Comparison of ENCODE assay signal across 8 cellular contexts in genomic region chr20:53580376-53581111, GRCh38. TPM values are rescaled to one million over a fixed set of nuclear protein-coding genes. Genes with fewer than 3 reads are reported as not detected.
DNase-seq lines count a peak whose midpoint lies in the region; ATAC-seq and TF ChIP-seq lines count a peak whose summit lies in the region.

No MANE protein-coding gene starts in this region.

- H3K27me3 Mint-ChIP-seq in activated T-cell treated with anti-CD3 and anti-CD28 coated beads, Interleukin-2, amount 50 U/mL, for 72 hours (ENCODE audit: low read depth), result no peaks in the 10 kb centered on the region

- H3K4me1 ChIP-seq in liver (ENCODE audit: control insufficient read depth in 4 of 4, insufficient read depth in 4 of 4, low read length in 3 of 4) (peaks cover 10 to 38% (median 24%) of the 10 kb centered on the region in 4 donors), tibial artery (peaks cover 0 to 43% (median 25%) of the 10 kb centered on the region in 4 donors)

- no peak for DNase-seq in activated T-cell treated with anti-CD3 and anti-CD28 coated beads, Interleukin-2, amount 50 U/mL, for 72 hours
- no peak for DNase-seq in activated T-cell treated with anti-CD3 and anti-CD28 coated beads, Interleukin-2, amount 50 U/mL, for 48 hours
- no peak for DNase-seq in activated naive CD4-positive, alpha-beta T cell treated with anti-CD3 and anti-CD28 coated beads, Interleukin-2, amount 50 U/mL, for 72 hours (ENCODE audit: low spot score in 2 of 2)
- peak in 1 of 2 donors; percentile 12 for DNase-seq in tibial artery
- DNase-seq in NCI-H1417 treated with DMSO at 0.1 percent for 48 hours (lab: John Stamatoyannopoulos, UW), result no peak

- 67% methylated on average over 7 of the region's 7 CpGs for WGBS in liver

- H3K9me3 ChIP-seq in liver (ENCODE audit: control insufficient read depth in 4 of 4, low read length in 3 of 4) (no peaks in the 10 kb centered on the region), tibial artery (no peaks in the 10 kb centered on the region)

- TF ChIP-seq CTCF in liver (IDR thresholded peaks at IDR 0.05; ENCODE audit: low read depth, low read length, missing input control) (no peak), tibial artery (IDR thresholded peaks at IDR 0.05) (peak; percentile 19 to 51)

- H3K36me3 ChIP-seq in liver (ENCODE audit: control insufficient read depth in 4 of 4, insufficient read depth in 3 of 4, low read depth in 1 of 4, low read length in 3 of 4) (peaks cover 23 to 33% (median 28%) of the 10 kb centered on the region in 4 donors), tibial artery (peaks cover 15 to 32% (median 31%) of the 10 kb centered on the region in 3 donors)

- peak overlapping the region in 1 of 2 donors; percentile 19 for H3K9ac ChIP-seq in liver (ENCODE audit: low read depth in 1 of 2, low read length in 2 of 2)

- peaks cover 91% of the 10 kb centered on the region for H3K4me1 Mint-ChIP-seq in activated T-cell treated with anti-CD3 and anti-CD28 coated beads, Interleukin-2, amount 50 U/mL, for 72 hours (ENCODE audit: low read depth)

- H3K27ac ChIP-seq in liver (ENCODE audit: low read depth in 1 of 2, low read length in 2 of 2), result peak overlapping the region; percentile 84 to 86
- H3K27ac ChIP-seq in tibial artery, result peak overlapping the region; percentile 34 to 54

- no peak for ATAC-seq in activated T-cell treated with anti-CD3 and anti-CD28 coated beads, Interleukin-2, amount 50 U/mL, for 72 hours (replicated peaks in 1 of 2)
- ATAC-seq in activated naive CD4-positive, alpha-beta T cell treated with anti-CD3 and anti-CD28 coated beads, Interleukin-2, amount 50 U/mL, for 72 hours, result no peak
- ATAC-seq in HG03469 (IDR thresholded peaks at IDR 0.05; ENCODE audit: unreplicated experiment) (no peak), GM18868 (IDR thresholded peaks at IDR 0.05; ENCODE audit: unreplicated experiment) (no peak)

- peak overlapping the region; percentile 90 to 99 for H3K4me3 Mint-ChIP-seq in activated T-cell treated with anti-CD3 and anti-CD28 coated beads, Interleukin-2, amount 50 U/mL, for 72 hours

- H3K36me3 Mint-ChIP-seq in activated T-cell treated with anti-CD3 and anti-CD28 coated beads, Interleukin-2, amount 50 U/mL, for 72 hours (ENCODE audit: insufficient read depth in 2 of 2), result peaks cover 25 to 42% of the 10 kb centered on the region in 2 donors
- H3K36me3 Mint-ChIP-seq in activated naive CD4-positive, alpha-beta T cell treated with anti-CD3 and anti-CD28 coated beads, Interleukin-2, amount 50 U/mL, for 72 hours, result peaks cover 44 to 69% of the 10 kb centered on the region in 2 donors

- peak overlapping the region; percentile 100 for H3K27ac Mint-ChIP-seq in activated T-cell treated with anti-CD3 and anti-CD28 coated beads, Interleukin-2, amount 50 U/mL, for 72 hours
- H3K27ac Mint-ChIP-seq in activated naive CD4-positive, alpha-beta T cell treated with anti-CD3 and anti-CD28 coated beads, Interleukin-2, amount 50 U/mL, for 72 hours, result peak overlapping the region; percentile 95 to 98

- H3K27me3 ChIP-seq in liver (ENCODE audit: control insufficient read depth in 4 of 4, insufficient read depth in 4 of 4, low read length in 3 of 4), result no peaks in the 10 kb centered on the region
- no peaks in the 10 kb centered on the region for H3K27me3 ChIP-seq in tibial artery

- intact Hi-C loops in tibial artery (cut with DNase I; ENCODE audit: low total_unique reads), result loop anchor here (2.0 kb wide), 1 partner anchor 334 kb away; no protein-coding TSS in a partner anchor

- peak in 1 of 2 donors; percentile 18 for TF ChIP-seq RAD21 in liver (IDR thresholded peaks at IDR 0.05)

- H3K4me3 ChIP-seq in liver (ENCODE audit: low read depth in 1 of 3, low read length in 3 of 3) (no peak overlapping the region), tibial artery (peak overlapping the region in 1 of 2 donors; percentile 13)

- no peaks in the 10 kb centered on the region for H3K9me3 Mint-ChIP-seq in activated T-cell treated with anti-CD3 and anti-CD28 coated beads, Interleukin-2, amount 50 U/mL, for 72 hours
- no peaks in the 10 kb centered on the region for H3K9me3 Mint-ChIP-seq in activated naive CD4-positive, alpha-beta T cell treated with anti-CD3 and anti-CD28 coated beads, Interleukin-2, amount 50 U/mL, for 72 hours

TF ChIP-seq in liver, 16 proteins besides CTCF, POLR2A, EP300 and RAD21:
- TF ChIP-seq ATF3 (IDR thresholded peaks at IDR 0.05) (no peak), SP1 (IDR thresholded peaks at IDR 0.05) (no peak), YY1 (IDR thresholded peaks at IDR 0.05) (no peak), FOXA2 (IDR thresholded peaks at IDR 0.05) (no peak), HNF4G (IDR thresholded peaks at IDR 0.05) (no peak), TAF1 (conservative IDR thresholded peaks at IDR 0.05) (no peak), NR2F2 (IDR thresholded peaks at IDR 0.05) (no peak), FOXA1 (IDR thresholded peaks at IDR 0.05) (no peak), EGR1 (IDR thresholded peaks at IDR 0.05; ENCODE audit: low read depth in 2 of 2) (no peak), HNF4A (conservative IDR thresholded peaks at IDR 0.05) (no peak), GABPA (IDR thresholded peaks at IDR 0.05 in 1 of 2, conservative IDR thresholded peaks at IDR 0.05 in 1 of 2) (no peak), RXRA (IDR thresholded peaks at IDR 0.05) (no peak)
- TF ChIP-seq, protein P1, sequence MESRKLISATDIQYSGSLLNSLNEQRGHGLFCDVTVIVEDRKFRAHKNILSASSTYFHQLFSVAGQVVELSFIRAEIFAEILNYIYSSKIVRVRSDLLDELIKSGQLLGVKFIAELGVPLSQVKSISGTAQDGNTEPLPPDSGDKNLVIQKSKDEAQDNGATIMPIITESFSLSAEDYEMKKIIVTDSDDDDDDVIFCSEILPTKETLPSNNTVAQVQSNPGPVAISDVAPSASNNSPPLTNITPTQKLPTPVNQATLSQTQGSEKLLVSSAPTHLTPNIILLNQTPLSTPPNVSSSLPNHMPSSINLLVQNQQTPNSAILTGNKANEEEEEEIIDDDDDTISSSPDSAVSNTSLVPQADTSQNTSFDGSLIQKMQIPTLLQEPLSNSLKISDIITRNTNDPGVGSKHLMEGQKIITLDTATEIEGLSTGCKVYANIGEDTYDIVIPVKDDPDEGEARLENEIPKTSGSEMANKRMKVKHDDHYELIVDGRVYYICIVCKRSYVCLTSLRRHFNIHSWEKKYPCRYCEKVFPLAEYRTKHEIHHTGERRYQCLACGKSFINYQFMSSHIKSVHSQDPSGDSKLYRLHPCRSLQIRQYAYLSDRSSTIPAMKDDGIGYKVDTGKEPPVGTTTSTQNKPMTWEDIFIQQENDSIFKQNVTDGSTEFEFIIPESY (IDR thresholded peaks at IDR 0.05), result no peak
- TF ChIP-seq, protein P2, sequence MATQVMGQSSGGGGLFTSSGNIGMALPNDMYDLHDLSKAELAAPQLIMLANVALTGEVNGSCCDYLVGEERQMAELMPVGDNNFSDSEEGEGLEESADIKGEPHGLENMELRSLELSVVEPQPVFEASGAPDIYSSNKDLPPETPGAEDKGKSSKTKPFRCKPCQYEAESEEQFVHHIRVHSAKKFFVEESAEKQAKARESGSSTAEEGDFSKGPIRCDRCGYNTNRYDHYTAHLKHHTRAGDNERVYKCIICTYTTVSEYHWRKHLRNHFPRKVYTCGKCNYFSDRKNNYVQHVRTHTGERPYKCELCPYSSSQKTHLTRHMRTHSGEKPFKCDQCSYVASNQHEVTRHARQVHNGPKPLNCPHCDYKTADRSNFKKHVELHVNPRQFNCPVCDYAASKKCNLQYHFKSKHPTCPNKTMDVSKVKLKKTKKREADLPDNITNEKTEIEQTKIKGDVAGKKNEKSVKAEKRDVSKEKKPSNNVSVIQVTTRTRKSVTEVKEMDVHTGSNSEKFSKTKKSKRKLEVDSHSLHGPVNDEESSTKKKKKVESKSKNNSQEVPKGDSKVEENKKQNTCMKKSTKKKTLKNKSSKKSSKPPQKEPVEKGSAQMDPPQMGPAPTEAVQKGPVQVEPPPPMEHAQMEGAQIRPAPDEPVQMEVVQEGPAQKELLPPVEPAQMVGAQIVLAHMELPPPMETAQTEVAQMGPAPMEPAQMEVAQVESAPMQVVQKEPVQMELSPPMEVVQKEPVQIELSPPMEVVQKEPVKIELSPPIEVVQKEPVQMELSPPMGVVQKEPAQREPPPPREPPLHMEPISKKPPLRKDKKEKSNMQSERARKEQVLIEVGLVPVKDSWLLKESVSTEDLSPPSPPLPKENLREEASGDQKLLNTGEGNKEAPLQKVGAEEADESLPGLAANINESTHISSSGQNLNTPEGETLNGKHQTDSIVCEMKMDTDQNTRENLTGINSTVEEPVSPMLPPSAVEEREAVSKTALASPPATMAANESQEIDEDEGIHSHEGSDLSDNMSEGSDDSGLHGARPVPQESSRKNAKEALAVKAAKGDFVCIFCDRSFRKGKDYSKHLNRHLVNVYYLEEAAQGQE (IDR thresholded peaks at IDR 0.05), result no peak
- TF ChIP-seq, protein P3, sequence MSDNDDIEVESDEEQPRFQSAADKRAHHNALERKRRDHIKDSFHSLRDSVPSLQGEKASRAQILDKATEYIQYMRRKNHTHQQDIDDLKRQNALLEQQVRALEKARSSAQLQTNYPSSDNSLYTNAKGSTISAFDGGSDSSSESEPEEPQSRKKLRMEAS (IDR thresholded peaks at IDR 0.05), result no peak

RNA-seq across cellular contexts. Expression of gene ZNF217, which starts 13.1 kb away (rescaled TPM):
- 10 to 100 TPM; 66.4 to 67.2 TPM for total RNA-seq in activated T-cell treated with anti-CD3 and anti-CD28 coated beads, Interleukin-2, amount 50 U/mL, for 72 hours
- 10 to 100 TPM; 58.6 to 62.0 TPM for total RNA-seq in activated naive CD4-positive, alpha-beta T cell treated with anti-CD3 and anti-CD28 coated beads, Interleukin-2, amount 50 U/mL, for 72 hours
- total RNA-seq in liver, result 10 to 100 TPM; 14.9 to 16.3 TPM
- polyA plus RNA-seq in liver, result 1 to 10 TPM; 4.2 to 7.6 TPM
